9 cellular contexts compared by ENCODE assay signal in genomic region chr9:806285-807156, GRCh38. TPM values are rescaled to one million over a fixed set of nuclear protein-coding genes. Genes with fewer than 3 reads are reported as not detected.
DNase-seq lines count a peak whose midpoint lies in the region; ATAC-seq, FAIRE-seq and TF ChIP-seq lines count a peak whose summit lies in the region.
"Had no signal": no experiment of that assay in that cellular context is flagged by ENCODE, and none has a peak within 500 bp of the region (broad histone marks: within the 10 kb centered on the region; RNA-seq: fewer than 3 reads in every experiment).

No MANE protein-coding gene starts in this region.

- peak; percentile 77 for FAIRE-seq in endometrium (lab: Jason Lieb, UNC)

- no peak overlapping the region for H2AFZ ChIP-seq in OCI-LY1 (ENCODE audit: low read length)

- H3K9me3 ChIP-seq in CD4-positive, alpha-beta T cell (ENCODE audit: control insufficient read depth, low read length) = no peaks in the 10 kb centered on the region
- H3K9me3 ChIP-seq in OCI-LY1 (ENCODE audit: low read length) = no peaks in the 10 kb centered on the region

- H3K4me1 Mint-ChIP-seq in CD4-positive, alpha-beta T cell (ENCODE audit: low read depth) = no peaks in the 10 kb centered on the region
- H3K4me1 Mint-ChIP-seq: memory B cell had no signal

- no peak for ATAC-seq in CD4-positive, alpha-beta T cell (ENCODE audit: poor library complexity)
- ATAC-seq in GM18861 (IDR thresholded peaks at IDR 0.05; ENCODE audit: unreplicated experiment) = no peak

- no peak overlapping the region for H3K4me3 Mint-ChIP-seq in CD4-positive, alpha-beta T cell
- H3K4me3 Mint-ChIP-seq: memory B cell had no signal

- no peak overlapping the region for H3K27ac Mint-ChIP-seq in CD4-positive, alpha-beta T cell
- H3K27ac Mint-ChIP-seq: memory B cell had no signal

- POLR2A ChIA-PET in CD4-positive, alpha-beta T cell (lab: Charles Lee) = no interaction called here

- H3K9me2 ChIP-seq in OCI-LY1 (ENCODE audit: low read depth, low read length) = no peaks in the 10 kb centered on the region

- no peaks in the 10 kb centered on the region for H3K4me1 ChIP-seq in OCI-LY1 (ENCODE audit: insufficient read depth, low read length, severe bottlenecking)

- TF ChIP-seq CTCF in CD4-positive, alpha-beta T cell (IDR thresholded peaks at IDR 0.05) = peak; percentile 49
- peak; percentile 55 for TF ChIP-seq CTCF in OCI-LY1 (IDR thresholded peaks at IDR 0.05; ENCODE audit: low read length)

- no peaks in the 10 kb centered on the region for H3K36me3 Mint-ChIP-seq in CD4-positive, alpha-beta T cell (ENCODE audit: low read depth)
- H3K36me3 Mint-ChIP-seq: memory B cell had no signal

- DNase-seq in CD4-positive, alpha-beta T cell = no peak
- DNase-seq in H7 (peak; percentile 59), myocyte (ENCODE audit: low read depth) (peak; percentile 62), activated gamma-delta T cell (lab: John Stamatoyannopoulos, UW) (no peak), activated T-cell treated with anti-CD3 and anti-CD28 coated beads for 4 hours (no peak)

- no peaks in the 10 kb centered on the region for H4K20me1 ChIP-seq in OCI-LY1 (ENCODE audit: insufficient read depth, low read length)

- no peaks in the 10 kb centered on the region for H3K9me3 Mint-ChIP-seq in CD4-positive, alpha-beta T cell
- H3K9me3 Mint-ChIP-seq: memory B cell had no signal

- no peak overlapping the region for H3K9ac ChIP-seq in OCI-LY1 (ENCODE audit: low read length)

- H3K27me3 Mint-ChIP-seq in CD4-positive, alpha-beta T cell = peaks cover 20% of the 10 kb centered on the region

- no peaks in the 10 kb centered on the region for H3K79me2 ChIP-seq in OCI-LY1 (ENCODE audit: insufficient read depth, low read length)

- no peak overlapping the region for H3K4me2 ChIP-seq in OCI-LY1 (ENCODE audit: low read length)

- no peaks in the 10 kb centered on the region for H3K27me3 ChIP-seq in CD4-positive, alpha-beta T cell (ENCODE audit: control insufficient read depth, insufficient read depth, low read length)
- H3K27me3 ChIP-seq in H7 (ENCODE audit: control insufficient read depth, insufficient read depth, low read length) = no peaks in the 10 kb centered on the region
- H3K27me3 ChIP-seq in OCI-LY1 (ENCODE audit: insufficient read depth, low read length) = no peaks in the 10 kb centered on the region

- H3K4me3 ChIP-seq in H7 (ENCODE audit: insufficient read depth, low read depth, low read length) = no peak overlapping the region
- no peak overlapping the region for H3K4me3 ChIP-seq in OCI-LY1 (ENCODE audit: low read depth, low read length, poor library complexity, severe bottlenecking)

- intact Hi-C loops in CD4-positive, alpha-beta T cell (cut with DNase I, micrococcal nuclease) = loop anchor here in 1 of 2 experiments (2.0 kb wide), 1 partner anchor 192 kb away; no protein-coding TSS in a partner anchor

- CTCF ChIA-PET in CD4-positive, alpha-beta T cell (lab: Charles Lee) = no interaction called here

- no peaks in the 10 kb centered on the region for H3K36me3 ChIP-seq in H7 (replicated peaks; ENCODE audit: control insufficient read depth, insufficient read depth, low read length)
- no peaks in the 10 kb centered on the region for H3K36me3 ChIP-seq in OCI-LY1 (ENCODE audit: insufficient read depth, low read length)

- H3F3A ChIP-seq in OCI-LY1 (ENCODE audit: insufficient read depth, low read length) = no peaks in the 10 kb centered on the region

- no peak overlapping the region for H3K27ac ChIP-seq in CD4-positive, alpha-beta T cell (ENCODE audit: low read depth, low read length)
- no peak overlapping the region for H3K27ac ChIP-seq in OCI-LY1 (ENCODE audit: low read depth, low read length, poor library complexity, severe bottlenecking)

RNA-seq across cellular contexts. Expression of gene DMRT1, which starts 35.0 kb away (rescaled TPM):
- total RNA-seq in CD4-positive, alpha-beta T cell = not detected
- 0.21 TPM in 1 of 2 replicates, not detected in the other for total RNA-seq in H7 (2014; rRNA removed; shearing (Covaris generic))
- not detected in 2 replicates for total RNA-seq in myocyte
- not detected for polyA plus RNA-seq in myocyte (2012)

Comparison
In these comparisons a context has a peak if more than half of its experiments do, and no peak if none do; other contexts are left out.
1. DNase-seq: peak in H7 (single experiment) and myocyte (single experiment); none in CD4-positive, alpha-beta T cell (0 of 10), activated gamma-delta T cell (single experiment) and activated T-cell treated with anti-CD3 and anti-CD28 coated beads for 4 hours (single experiment).